2 cellular contexts compared by ENCODE assay signal in the genomic region with DNA sequence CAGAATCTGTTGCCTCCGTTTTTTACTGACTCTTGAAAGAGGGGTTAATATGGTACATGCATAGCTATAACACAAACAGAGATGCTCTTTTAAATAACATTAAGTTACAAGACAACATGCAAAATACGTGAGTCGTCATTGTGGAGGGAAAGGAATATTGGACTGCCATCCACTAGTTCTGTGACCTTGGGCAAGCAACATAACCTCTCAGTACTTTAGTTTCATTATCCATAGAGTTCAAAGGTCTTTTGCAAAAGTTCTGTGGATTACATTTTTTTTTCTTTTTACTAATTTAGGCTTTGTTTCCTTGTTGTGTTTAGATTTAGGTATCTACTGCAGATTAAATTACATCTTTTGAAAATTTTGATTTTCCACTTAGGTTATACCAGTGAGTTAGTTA.
TF ChIP-seq lines count a peak whose summit lies in the region.

No MANE protein-coding gene starts in this region.

TF ChIP-seq in A549, 52 proteins besides CTCF, POLR2A, EP300 and RAD21 (continued from another document):
- TF ChIP-seq, protein P1, sequence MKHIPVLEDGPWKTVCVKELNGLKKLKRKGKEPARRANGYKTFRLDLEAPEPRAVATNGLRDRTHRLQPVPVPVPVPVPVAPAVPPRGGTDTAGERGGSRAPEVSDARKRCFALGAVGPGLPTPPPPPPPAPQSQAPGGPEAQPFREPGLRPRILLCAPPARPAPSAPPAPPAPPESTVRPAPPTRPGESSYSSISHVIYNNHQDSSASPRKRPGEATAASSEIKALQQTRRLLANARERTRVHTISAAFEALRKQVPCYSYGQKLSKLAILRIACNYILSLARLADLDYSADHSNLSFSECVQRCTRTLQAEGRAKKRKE (CRISPR knock-in tag; IDR thresholded peaks at IDR 0.05; ENCODE audit: low read depth), result no peak
- TF ChIP-seq HOXB5 (CRISPR knock-in tag; IDR thresholded peaks at IDR 0.05) (no peak), PBX3 (IDR thresholded peaks at IDR 0.05) (no peak), SMC3 (IDR thresholded peaks at IDR 0.05) (no peak), CHD4 (IDR thresholded peaks at IDR 0.05; ENCODE audit: borderline replicate concordance) (no peak), ZNF302 (CRISPR knock-in tag; IDR thresholded peaks at IDR 0.05) (no peak), ZFP36 (IDR thresholded peaks at IDR 0.05; ENCODE audit: borderline replicate concordance, partially characterized antibody) (no peak), FOXS1 (CRISPR knock-in tag; IDR thresholded peaks at IDR 0.05) (no peak)
- TF ChIP-seq, protein P2, sequence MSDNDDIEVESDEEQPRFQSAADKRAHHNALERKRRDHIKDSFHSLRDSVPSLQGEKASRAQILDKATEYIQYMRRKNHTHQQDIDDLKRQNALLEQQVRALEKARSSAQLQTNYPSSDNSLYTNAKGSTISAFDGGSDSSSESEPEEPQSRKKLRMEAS (IDR thresholded peaks at IDR 0.05), result no peak
- TF ChIP-seq, protein P3, sequence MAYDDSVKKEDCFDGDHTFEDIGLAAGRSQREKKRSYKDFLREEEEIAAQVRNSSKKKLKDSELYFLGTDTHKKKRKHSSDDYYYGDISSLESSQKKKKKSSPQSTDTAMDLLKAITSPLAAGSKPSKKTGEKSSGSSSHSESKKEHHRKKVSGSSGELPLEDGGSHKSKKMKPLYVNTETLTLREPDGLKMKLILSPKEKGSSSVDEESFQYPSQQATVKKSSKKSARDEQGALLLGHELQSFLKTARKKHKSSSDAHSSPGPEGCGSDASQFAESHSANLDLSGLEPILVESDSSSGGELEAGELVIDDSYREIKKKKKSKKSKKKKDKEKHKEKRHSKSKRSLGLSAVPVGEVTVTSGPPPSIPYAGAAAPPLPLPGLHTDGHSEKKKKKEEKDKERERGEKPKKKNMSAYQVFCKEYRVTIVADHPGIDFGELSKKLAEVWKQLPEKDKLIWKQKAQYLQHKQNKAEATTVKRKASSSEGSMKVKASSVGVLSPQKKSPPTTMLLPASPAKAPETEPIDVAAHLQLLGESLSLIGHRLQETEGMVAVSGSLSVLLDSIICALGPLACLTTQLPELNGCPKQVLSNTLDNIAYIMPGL (CRISPR knock-in tag; IDR thresholded peaks at IDR 0.05; ENCODE audit: borderline replicate concordance), result no peak

TF ChIP-seq in HepG2, 621 proteins besides CTCF, POLR2A, EP300 and RAD21:
- TF ChIP-seq, protein P4, sequence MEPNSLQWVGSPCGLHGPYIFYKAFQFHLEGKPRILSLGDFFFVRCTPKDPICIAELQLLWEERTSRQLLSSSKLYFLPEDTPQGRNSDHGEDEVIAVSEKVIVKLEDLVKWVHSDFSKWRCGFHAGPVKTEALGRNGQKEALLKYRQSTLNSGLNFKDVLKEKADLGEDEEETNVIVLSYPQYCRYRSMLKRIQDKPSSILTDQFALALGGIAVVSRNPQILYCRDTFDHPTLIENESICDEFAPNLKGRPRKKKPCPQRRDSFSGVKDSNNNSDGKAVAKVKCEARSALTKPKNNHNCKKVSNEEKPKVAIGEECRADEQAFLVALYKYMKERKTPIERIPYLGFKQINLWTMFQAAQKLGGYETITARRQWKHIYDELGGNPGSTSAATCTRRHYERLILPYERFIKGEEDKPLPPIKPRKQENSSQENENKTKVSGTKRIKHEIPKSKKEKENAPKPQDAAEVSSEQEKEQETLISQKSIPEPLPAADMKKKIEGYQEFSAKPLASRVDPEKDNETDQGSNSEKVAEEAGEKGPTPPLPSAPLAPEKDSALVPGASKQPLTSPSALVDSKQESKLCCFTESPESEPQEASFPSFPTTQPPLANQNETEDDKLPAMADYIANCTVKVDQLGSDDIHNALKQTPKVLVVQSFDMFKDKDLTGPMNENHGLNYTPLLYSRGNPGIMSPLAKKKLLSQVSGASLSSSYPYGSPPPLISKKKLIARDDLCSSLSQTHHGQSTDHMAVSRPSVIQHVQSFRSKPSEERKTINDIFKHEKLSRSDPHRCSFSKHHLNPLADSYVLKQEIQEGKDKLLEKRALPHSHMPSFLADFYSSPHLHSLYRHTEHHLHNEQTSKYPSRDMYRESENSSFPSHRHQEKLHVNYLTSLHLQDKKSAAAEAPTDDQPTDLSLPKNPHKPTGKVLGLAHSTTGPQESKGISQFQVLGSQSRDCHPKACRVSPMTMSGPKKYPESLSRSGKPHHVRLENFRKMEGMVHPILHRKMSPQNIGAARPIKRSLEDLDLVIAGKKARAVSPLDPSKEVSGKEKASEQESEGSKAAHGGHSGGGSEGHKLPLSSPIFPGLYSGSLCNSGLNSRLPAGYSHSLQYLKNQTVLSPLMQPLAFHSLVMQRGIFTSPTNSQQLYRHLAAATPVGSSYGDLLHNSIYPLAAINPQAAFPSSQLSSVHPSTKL (CRISPR knock-in tag; IDR thresholded peaks at IDR 0.05), result peak; percentile 26; the same call in 1 of the 2 replicates
- TF ChIP-seq SRSF4 (IDR thresholded peaks at IDR 0.05; ENCODE audit: low read depth, low read length, poor library complexity, severe bottlenecking) (no peak), ZNF761 (CRISPR knock-in tag; conservative IDR thresholded peaks at IDR 0.05) (no peak), ZNF367 (CRISPR knock-in tag; IDR thresholded peaks at IDR 0.05; ENCODE audit: borderline replicate concordance) (no peak), RBM39 (IDR thresholded peaks at IDR 0.05; ENCODE audit: low read depth, low read length, poor library complexity, severe bottlenecking) (no peak), KMT2B (CRISPR knock-in tag; IDR thresholded peaks at IDR 0.05) (no peak), NCOA5 (CRISPR knock-in tag; IDR thresholded peaks at IDR 0.05) (no peak), ZNF224 (CRISPR knock-in tag; IDR thresholded peaks at IDR 0.05) (no peak), SP140L (CRISPR knock-in tag; IDR thresholded peaks at IDR 0.05; ENCODE audit: borderline replicate concordance) (no peak), BRF2 (CRISPR knock-in tag; IDR thresholded peaks at IDR 0.05) (no peak), SYNCRIP (IDR thresholded peaks at IDR 0.05; ENCODE audit: insufficient read depth, low read depth, low read length) (no peak), NR2F1 (CRISPR knock-in tag; IDR thresholded peaks at IDR 0.05) (0 out of 4 replicates have a peak, but pooled peaks of 1 of the 2 experiments have one; percentile 38), ZSCAN5A (CRISPR knock-in tag; IDR thresholded peaks at IDR 0.05; ENCODE audit: borderline replicate concordance) (no peak), ARNT (IDR thresholded peaks at IDR 0.05) (no peak), ELF3 (CRISPR knock-in tag; IDR thresholded peaks at IDR 0.05) (peak; percentile 39; the same call in 1 of the 2 replicates), SOX13 (IDR thresholded peaks at IDR 0.05) (no peak), SOX13 (CRISPR knock-in tag; conservative IDR thresholded peaks at IDR 0.05 in 1 of 2, IDR thresholded peaks at IDR 0.05 in 1 of 2) (no peak), MTF1 (CRISPR knock-in tag; IDR thresholded peaks at IDR 0.05) (no peak), ZNF644 (CRISPR knock-in tag; IDR thresholded peaks at IDR 0.05; ENCODE audit: low read depth) (peak; percentile 39; the same call in 1 of the 2 replicates), TEAD3 (CRISPR knock-in tag; optimal IDR thresholded peaks at IDR 0.05; ENCODE audit: borderline replicate concordance) (no peak), FOSL1 (CRISPR knock-in tag; IDR thresholded peaks at IDR 0.05; ENCODE audit: borderline replicate concordance) (no peak), HNF4A (CRISPR knock-in tag; IDR thresholded peaks at IDR 0.05) (peak; percentile 52), KDM5A (IDR thresholded peaks at IDR 0.05; ENCODE audit: borderline replicate concordance, low read length) (no peak), ARNT2 (CRISPR knock-in tag; IDR thresholded peaks at IDR 0.05; ENCODE audit: low read depth) (no peak), PLRG1 (conservative IDR thresholded peaks at IDR 0.05) (no peak), EED (CRISPR knock-in tag; IDR thresholded peaks at IDR 0.05) (no peak), NBN (conservative IDR thresholded peaks at IDR 0.05) (no peak), ZNF143 (CRISPR knock-in tag; IDR thresholded peaks at IDR 0.05) (no peak), HMG20A (CRISPR knock-in tag; IDR thresholded peaks at IDR 0.05; ENCODE audit: borderline replicate concordance) (no peak), MIXL1 (CRISPR knock-in tag; IDR thresholded peaks at IDR 0.05) (no peak), DR1 (CRISPR knock-in tag; IDR thresholded peaks at IDR 0.05) (no peak), ESRRA (CRISPR knock-in tag; IDR thresholded peaks at IDR 0.05; ENCODE audit: low read depth) (0 out of 2 replicates have a peak, but pooled peaks have one; percentile 46), RFX3 (CRISPR knock-in tag; IDR thresholded peaks at IDR 0.05) (no peak), ZNF335 (CRISPR knock-in tag; IDR thresholded peaks at IDR 0.05) (no peak), ZNF383 (CRISPR knock-in tag; IDR thresholded peaks at IDR 0.05; ENCODE audit: borderline replicate concordance) (no peak), ZNF773 (CRISPR knock-in tag; IDR thresholded peaks at IDR 0.05; ENCODE audit: borderline replicate concordance) (no peak), NFKBIZ (CRISPR knock-in tag; IDR thresholded peaks at IDR 0.05) (no peak), ZNF574 (CRISPR knock-in tag; IDR thresholded peaks at IDR 0.05) (no peak), ZNF781 (CRISPR knock-in tag; IDR thresholded peaks at IDR 0.05; ENCODE audit: borderline replicate concordance, not compliant biosample characterization) (no peak)
- TF ChIP-seq, protein P5, sequence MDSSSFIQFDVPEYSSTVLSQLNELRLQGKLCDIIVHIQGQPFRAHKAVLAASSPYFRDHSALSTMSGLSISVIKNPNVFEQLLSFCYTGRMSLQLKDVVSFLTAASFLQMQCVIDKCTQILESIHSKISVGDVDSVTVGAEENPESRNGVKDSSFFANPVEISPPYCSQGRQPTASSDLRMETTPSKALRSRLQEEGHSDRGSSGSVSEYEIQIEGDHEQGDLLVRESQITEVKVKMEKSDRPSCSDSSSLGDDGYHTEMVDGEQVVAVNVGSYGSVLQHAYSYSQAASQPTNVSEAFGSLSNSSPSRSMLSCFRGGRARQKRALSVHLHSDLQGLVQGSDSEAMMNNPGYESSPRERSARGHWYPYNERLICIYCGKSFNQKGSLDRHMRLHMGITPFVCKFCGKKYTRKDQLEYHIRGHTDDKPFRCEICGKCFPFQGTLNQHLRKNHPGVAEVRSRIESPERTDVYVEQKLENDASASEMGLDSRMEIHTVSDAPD (CRISPR knock-in tag; IDR thresholded peaks at IDR 0.05), result no peak
- TF ChIP-seq, protein P6, sequence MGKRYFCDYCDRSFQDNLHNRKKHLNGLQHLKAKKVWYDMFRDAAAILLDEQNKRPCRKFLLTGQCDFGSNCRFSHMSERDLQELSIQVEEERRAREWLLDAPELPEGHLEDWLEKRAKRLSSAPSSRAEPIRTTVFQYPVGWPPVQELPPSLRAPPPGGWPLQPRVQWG (CRISPR knock-in tag; IDR thresholded peaks at IDR 0.05; ENCODE audit: borderline replicate concordance, low read depth), result no peak
TF ChIP-seq in HepG2: peak in this region for 6.
